In genomic region chr6:28258877-28259777, GRCh38 we compare ENCODE assay signal across 9 cellular contexts. TPM values are rescaled to one million over a fixed set of nuclear protein-coding genes. Genes with fewer than 3 reads are reported as not detected.
DNase-seq lines count a peak whose midpoint lies in the region; ATAC-seq, FAIRE-seq and TF ChIP-seq lines count a peak whose summit lies in the region.
"Had no signal": no experiment of that assay in that cellular context is flagged by ENCODE, and none has a peak within 500 bp of the region (broad histone marks: within the 10 kb centered on the region; RNA-seq: fewer than 3 reads in every experiment).

TSS of gene NKAPL (plus strand) at chr6:28259297. CDS start at chr6:28259372, 75 bp downstream.

- H3K9me3 Mint-ChIP-seq in activated T-helper 17 cell treated with anti-CD3 and anti-CD28 coated beads, Interleukin-2, amount 50 U/mL, for 72 hours: peaks cover 4% of the 10 kb centered on the region

- H3K4me3 ChIP-seq in foreskin fibroblast (ENCODE audit: low read depth in 1 of 2, low read length in 2 of 2) (peak within 1 kb of the TSS; percentile 38 to 49), transverse colon (peak within 1 kb of the TSS; percentile 12 to 33 (median 22))

- peak within 1 kb of the TSS; percentile 65 for H3K4me3 Mint-ChIP-seq in activated T-helper 17 cell treated with anti-CD3 and anti-CD28 coated beads, Interleukin-2, amount 50 U/mL, for 72 hours

- no peak for FAIRE-seq in GM12891 (lab: Jason Lieb, UNC)

- intact Hi-C loops in transverse colon (cut with DNase I; ENCODE audit: low total_unique reads): loop anchor here (10.0 kb wide), 1 partner anchor 114 kb away; the partner anchor contains the start of gene ZKSCAN8

- TF ChIP-seq CTCF in foreskin fibroblast (IDR thresholded peaks at IDR 0.05; ENCODE audit: low read depth, low read length) (no peak), transverse colon (IDR thresholded peaks at IDR 0.05) (no peak)

- H3K36me3 ChIP-seq in transverse colon: no peaks in the 10 kb centered on the region

- no peak for TF ChIP-seq POLR2A in GM12891 (IDR thresholded peaks at IDR 0.05; ENCODE audit: low read depth, low read length)
- no peak for TF ChIP-seq POLR2A in transverse colon (IDR thresholded peaks at IDR 0.05)

- ATAC-seq in activated T-helper 17 cell treated with anti-CD3 and anti-CD28 coated beads, Interleukin-2, amount 50 U/mL, for 72 hours (replicated peaks): peak; percentile 57

- in situ Hi-C loops in transverse colon (cut with MboI; ENCODE audit: low pct_ligation_motif_present in 1 of 4, low pct_unique_long_range_greater_than_20kb in 1 of 4, low sequenced_read_pairs in 3 of 4): loop anchor here in 1 of 4 donors (25.0 kb wide), 1 partner anchor 103 kb away; no protein-coding TSS in a partner anchor

- 64 to 77% methylated on average over 5 to 58 of the region's 58 CpGs for WGBS in transverse colon (ENCODE audit: low coverage in 1 of 2), 2 donors

- CTCF ChIA-PET in HEK293T (lab: Yijun Ruan, JAX): no interaction called here

- DNase-seq in GM12891 (ENCODE audit: insufficient read length, low spot score) (no peak), foreskin fibroblast (peak; percentile 70 to 87), pons (ENCODE audit: low spot score) (peak; percentile 72), transverse colon (peak; percentile 66), HEK293T (ENCODE audit: extremely low spot score) (no peak), DMS79 treated with DMSO at 0.1 percent for 48 hours (lab: John Stamatoyannopoulos, UW) (no peak), NCI-H1417 treated with DMSO at 0.1 percent for 48 hours (lab: John Stamatoyannopoulos, UW) (no peak)

- no peaks in the 10 kb centered on the region for H3K36me3 Mint-ChIP-seq in activated T-helper 17 cell treated with anti-CD3 and anti-CD28 coated beads, Interleukin-2, amount 50 U/mL, for 72 hours (ENCODE audit: low read depth)

- no peak within 1 kb of the TSS for H3K27ac ChIP-seq in transverse colon
- H3K27ac ChIP-seq: epithelial cell of prostate had no signal

- peaks cover 11% of the 10 kb centered on the region for H3K27me3 Mint-ChIP-seq in activated T-helper 17 cell treated with anti-CD3 and anti-CD28 coated beads, Interleukin-2, amount 50 U/mL, for 72 hours

- peak within 1 kb of the TSS; percentile 64 for H3K27ac Mint-ChIP-seq in activated T-helper 17 cell treated with anti-CD3 and anti-CD28 coated beads, Interleukin-2, amount 50 U/mL, for 72 hours

- no peaks in the 10 kb centered on the region for H3K9me3 ChIP-seq in transverse colon

- peaks cover 4% of the 10 kb centered on the region for H3K4me1 Mint-ChIP-seq in activated T-helper 17 cell treated with anti-CD3 and anti-CD28 coated beads, Interleukin-2, amount 50 U/mL, for 72 hours

- POLR2A ChIA-PET in HEK293T (lab: Yijun Ruan, JAX): interaction anchor here (1.4 kb wide), 1 partner anchor 76 kb away, joined by 4 read pairs; no protein-coding TSS in a partner anchor

- peaks cover 31% of the 10 kb centered on the region for H3K27me3 ChIP-seq in transverse colon

- peaks cover 0 to 2% (median 0%) of the 10 kb centered on the region in 4 donors for H3K4me1 ChIP-seq in transverse colon

- TF ChIP-seq EP300 in transverse colon (IDR thresholded peaks at IDR 0.05; ENCODE audit: low read depth): no peak

TF ChIP-seq in GM12891, 5 proteins besides CTCF, POLR2A, EP300 and RAD21:
- TF ChIP-seq TAF1 (IDR thresholded peaks at IDR 0.05; ENCODE audit: low read depth, low read length) (no peak), SPI1 (IDR thresholded peaks at IDR 0.05; ENCODE audit: low read depth, low read length) (peak; percentile 72)

TF ChIP-seq in HEK293T, 16 proteins besides CTCF, POLR2A, EP300 and RAD21:
- TF ChIP-seq CTBP1 (IDR thresholded peaks at IDR 0.05; ENCODE audit: borderline replicate concordance) (no peak), FOXA1 (IDR thresholded peaks at IDR 0.05) (no peak), ELF4 (IDR thresholded peaks at IDR 0.05) (no peak), BHLHE40 (IDR thresholded peaks at IDR 0.05; ENCODE audit: borderline replicate concordance) (no peak), SUZ12 (IDR thresholded peaks at IDR 0.05) (no peak), HDGF (IDR thresholded peaks at IDR 0.05; ENCODE audit: borderline replicate concordance) (no peak), LEF1 (IDR thresholded peaks at IDR 0.05; ENCODE audit: borderline replicate concordance) (no peak), L3MBTL2 (conservative IDR thresholded peaks at IDR 0.05) (no peak), PKNOX1 (IDR thresholded peaks at IDR 0.05) (no peak), NFRKB (IDR thresholded peaks at IDR 0.05) (no peak), FOXK2 (IDR thresholded peaks at IDR 0.05) (no peak), TARDBP (IDR thresholded peaks at IDR 0.05) (no peak), ZNF384 (IDR thresholded peaks at IDR 0.05) (no peak), SP1 (IDR thresholded peaks at IDR 0.05) (no peak), FOXM1 (IDR thresholded peaks at IDR 0.05; ENCODE audit: borderline replicate concordance) (no peak), ARNT (IDR thresholded peaks at IDR 0.05) (no peak)

RNA-seq across cellular contexts. Expression of gene NKAPL, which starts in this region (rescaled TPM):
- polyA plus RNA-seq in GM12891 (2012; ENCODE audit: low read depth, missing spikeins): not detected
- under 1 TPM in 1 of 2 donors, not detected in 1; 0.21 TPM for total RNA-seq in activated T-helper 17 cell treated with anti-CD3 and anti-CD28 coated beads, Interleukin-2, amount 50 U/mL, for 72 hours
- total RNA-seq in transverse colon: 1 to 10 TPM in 1 of 4 donors, under 1 TPM in 2, not detected in 1; 0.55 to 7.9 (median 0.64) TPM

Comparison
In these comparisons a context has a peak if more than half of its experiments do, and no peak if none do; other contexts are left out.
1. Peak in ATAC-seq in activated T-helper 17 cell treated with anti-CD3 and anti-CD28 coated beads, Interleukin-2, amount 50 U/mL, for 72 hours; RNA of the gene not detected or under 1 TPM.
2. DNase-seq: peak in foreskin fibroblast (2 of 2), pons (single experiment) and transverse colon (single experiment); none in GM12891 (single experiment), HEK293T (single experiment), DMS79 treated with DMSO at 0.1 percent for 48 hours (single experiment) and NCI-H1417 treated with DMSO at 0.1 percent for 48 hours (single experiment).